27 cellular contexts compared by ENCODE assay signal in genomic region chr3:14476583-14477265, GRCh38.
"Had no signal": no experiment of that assay in that cellular context is flagged by ENCODE, and none has a peak within 500 bp of the region (broad histone marks: within the 10 kb centered on the region; RNA-seq: fewer than 3 reads in every experiment).

No MANE protein-coding gene starts in this region.

- H3K27ac Mint-ChIP-seq: stimulated activated memory B cell treated with anti-CD40 and anti-IgM and Interleukin-4, amounts not matched to agents 10 μg/mL and 1 μg/mL and 100 μg/mL, for 72 hours; type B pancreatic cell had no signal

- DNase-seq: cortex of kidney; effector memory CD8-positive, alpha-beta T cell; erythroblast; esophagus squamous epithelium; foreskin melanocyte; glutamatergic neuron; heart right ventricle; hippocampal formation; kidney glomerular epithelial cell; mammary epithelial cell; naive thymus-derived CD8-positive, alpha-beta T cell; nephron progenitor cell; occipital lobe; retina; stimulated activated CD4-positive, alpha-beta T cell treated with anti-CD3 and anti-CD28 coated beads, Interleukin-2, amount 100 ng/mL, for 24 hours; stimulated activated CD4-positive, alpha-beta T cell treated with anti-CD3 and anti-CD28 coated beads, Interleukin-4, amount 100 ng/mL, for 24 hours; stomach; thyroid gland had no signal

- H3K4me2 ChIP-seq: smooth muscle cell had no signal

- H3K27me3 ChIP-seq: esophagus squamous epithelium, ovary, right lobe of liver, stomach, thyroid gland had no signal

- FAIRE-seq: endometrium, islet of Langerhans, urothelium cell line had no signal

- H3K4me1 ChIP-seq: right lobe of liver had no signal

- H3K9me3 ChIP-seq: esophagus squamous epithelium, heart right ventricle, ovary, right lobe of liver, stomach, thyroid gland had no signal

- H3K4me3 Mint-ChIP-seq: effector memory CD8-positive, alpha-beta T cell; naive thymus-derived CD8-positive, alpha-beta T cell; nephron progenitor cell; stimulated activated memory B cell treated with anti-CD40 and anti-IgM and Interleukin-4, amounts not matched to agents 10 μg/mL and 1 μg/mL and 100 μg/mL, for 72 hours; type B pancreatic cell had no signal

- H3K9me3 Mint-ChIP-seq: effector memory CD8-positive, alpha-beta T cell; naive thymus-derived CD8-positive, alpha-beta T cell; stimulated activated memory B cell treated with anti-CD40 and anti-IgM and Interleukin-4, amounts not matched to agents 10 μg/mL and 1 μg/mL and 100 μg/mL, for 72 hours; type B pancreatic cell had no signal

- H3K27me3 Mint-ChIP-seq: effector memory CD8-positive, alpha-beta T cell; naive thymus-derived CD8-positive, alpha-beta T cell; stimulated activated memory B cell treated with anti-CD40 and anti-IgM and Interleukin-4, amounts not matched to agents 10 μg/mL and 1 μg/mL and 100 μg/mL, for 72 hours; type B pancreatic cell had no signal

- H3K27ac ChIP-seq: esophagus squamous epithelium, heart right ventricle, right lobe of liver, stomach, thyroid gland had no signal

- H3K4me3 ChIP-seq: esophagus squamous epithelium, heart right ventricle, ovary, right lobe of liver, smooth muscle cell, stomach, thyroid gland had no signal

- ATAC-seq: effector memory CD8-positive, alpha-beta T cell; heart right ventricle; left lobe of liver; naive thymus-derived CD8-positive, alpha-beta T cell; right lobe of liver; stimulated activated memory B cell treated with anti-CD40 and anti-IgM and Interleukin-4, amounts not matched to agents 10 μg/mL and 1 μg/mL and 100 μg/mL, for 72 hours had no signal

- H3K36me3 ChIP-seq: ovary, right lobe of liver had no signal
